ENCODE assay signal across 16 cellular contexts in the genomic region with DNA sequence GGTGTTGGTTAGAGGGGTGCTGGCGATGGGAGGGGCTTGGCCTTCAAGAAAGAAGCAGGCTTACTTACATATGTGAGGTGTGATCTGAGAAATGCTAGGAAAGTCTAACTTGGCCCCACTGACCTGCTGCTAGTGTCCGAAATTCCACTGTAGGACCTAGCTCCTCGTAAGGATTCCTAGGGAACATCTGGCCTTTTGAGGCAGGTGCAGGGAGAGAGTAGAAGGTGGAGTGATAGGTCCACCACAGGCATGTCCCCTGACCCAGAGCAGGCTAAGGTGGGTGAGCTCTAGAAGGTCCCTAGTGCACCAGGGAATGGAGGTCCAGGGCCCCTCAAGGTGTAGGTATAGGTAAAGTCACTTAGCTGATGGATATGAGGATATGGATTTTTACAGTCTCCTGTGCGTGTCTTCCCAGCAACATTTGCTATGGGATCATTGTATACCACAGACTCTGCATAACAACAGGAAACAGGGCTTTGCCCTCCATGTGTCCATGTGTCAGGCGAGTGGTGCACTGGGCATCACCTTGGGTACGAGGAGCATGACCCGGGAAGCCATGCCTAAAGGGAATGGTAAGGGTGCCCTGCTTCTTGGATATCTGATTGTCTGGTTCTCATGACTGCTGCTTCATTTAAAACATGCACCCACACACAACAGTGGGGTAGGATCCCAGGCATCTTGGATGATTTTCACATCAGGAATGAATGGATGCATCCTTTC. TPM values are rescaled to one million over a fixed set of nuclear protein-coding genes. Genes with fewer than 3 reads are reported as not detected.
DNase-seq lines count a peak whose midpoint lies in the region; ATAC-seq and TF ChIP-seq lines count a peak whose summit lies in the region.
"Had no signal": no experiment of that assay in that cellular context is flagged by ENCODE, and none has a peak within 500 bp of the region (broad histone marks: within the 10 kb centered on the region; RNA-seq: fewer than 3 reads in every experiment).

No MANE protein-coding gene starts in this region.

- no peaks in the 10 kb centered on the region for H3K4me1 ChIP-seq in vagina
- H3K4me1 ChIP-seq: BLaER1 treated with 17β-estradiol and CSF1 and Interleukin-3, amounts not matched to agents 10 nM and 100 nM had no signal

- no peak for ATAC-seq in activated CD8-positive, alpha-beta memory T cell treated with anti-CD3 and anti-CD28 coated beads, Interleukin-2, amount 10 ng/mL, durations not matched to agents 7 days and 5 days
- no peak for ATAC-seq in left lobe of liver
- no peak for ATAC-seq in stimulated activated effector memory CD8-positive, alpha-beta T cell treated with anti-CD3 and anti-CD28 coated beads, Interleukin-12 subunit alpha, Interleukin-12 subunit beta, amount 100 ng/mL, for 72 hours
- no peak for ATAC-seq in activated T-cell treated with anti-CD3 and anti-CD28 coated beads, Interleukin-2, amount 50 U/mL, for 4 hours
- ATAC-seq: CD8-positive, alpha-beta T cell had no signal

- no peaks in the 10 kb centered on the region for H3K36me3 Mint-ChIP-seq in activated CD8-positive, alpha-beta memory T cell treated with anti-CD3 and anti-CD28 coated beads, Interleukin-2, amount 10 ng/mL, durations not matched to agents 7 days and 5 days
- H3K36me3 Mint-ChIP-seq in stimulated activated effector memory CD8-positive, alpha-beta T cell treated with anti-CD3 and anti-CD28 coated beads, Interleukin-12 subunit alpha, Interleukin-12 subunit beta, amount 100 ng/mL, for 72 hours = no peaks in the 10 kb centered on the region
- peaks cover 5% of the 10 kb centered on the region for H3K36me3 Mint-ChIP-seq in activated T-cell treated with anti-CD3 and anti-CD28 coated beads, Interleukin-2, amount 50 U/mL, for 4 hours (ENCODE audit: insufficient read depth)

- no peak for TF ChIP-seq POLR2A in vagina (IDR thresholded peaks at IDR 0.05)

- no peaks in the 10 kb centered on the region for H3K9me3 Mint-ChIP-seq in activated CD8-positive, alpha-beta memory T cell treated with anti-CD3 and anti-CD28 coated beads, Interleukin-2, amount 10 ng/mL, durations not matched to agents 7 days and 5 days (ENCODE audit: low read depth)
- H3K9me3 Mint-ChIP-seq in stimulated activated effector memory CD8-positive, alpha-beta T cell treated with anti-CD3 and anti-CD28 coated beads, Interleukin-12 subunit alpha, Interleukin-12 subunit beta, amount 100 ng/mL, for 72 hours = no peaks in the 10 kb centered on the region
- H3K9me3 Mint-ChIP-seq in activated T-cell treated with anti-CD3 and anti-CD28 coated beads, Interleukin-2, amount 50 U/mL, for 4 hours = no peaks in the 10 kb centered on the region
- H3K9me3 Mint-ChIP-seq: CD8-positive, alpha-beta T cell had no signal

- H3K27ac ChIP-seq in vagina = no peak overlapping the region
- H3K27ac ChIP-seq: 22Rv1; BLaER1 treated with 17β-estradiol and CSF1 and Interleukin-3, amounts not matched to agents 10 nM and 100 nM had no signal

- H3K4me3 Mint-ChIP-seq in activated CD8-positive, alpha-beta memory T cell treated with anti-CD3 and anti-CD28 coated beads, Interleukin-2, amount 10 ng/mL, durations not matched to agents 7 days and 5 days = no peak overlapping the region
- no peak overlapping the region for H3K4me3 Mint-ChIP-seq in stimulated activated effector memory CD8-positive, alpha-beta T cell treated with anti-CD3 and anti-CD28 coated beads, Interleukin-12 subunit alpha, Interleukin-12 subunit beta, amount 100 ng/mL, for 72 hours
- H3K4me3 Mint-ChIP-seq in activated T-cell treated with anti-CD3 and anti-CD28 coated beads, Interleukin-2, amount 50 U/mL, for 4 hours = no peak overlapping the region
- H3K4me3 Mint-ChIP-seq: B cell; CD8-positive, alpha-beta T cell; H9 had no signal

- CTCF ChIA-PET in activated CD8-positive, alpha-beta memory T cell treated with anti-CD3 and anti-CD28 coated beads, Interleukin-2, amount 10 ng/mL, durations not matched to agents 7 days and 5 days (lab: Charles Lee) = no interaction called here

- no peaks in the 10 kb centered on the region for H3K27me3 ChIP-seq in vagina
- H3K27me3 ChIP-seq: BLaER1 treated with 17β-estradiol and CSF1 and Interleukin-3, amounts not matched to agents 10 nM and 100 nM had no signal

- no peak overlapping the region for H3K27ac Mint-ChIP-seq in activated CD8-positive, alpha-beta memory T cell treated with anti-CD3 and anti-CD28 coated beads, Interleukin-2, amount 10 ng/mL, durations not matched to agents 7 days and 5 days
- H3K27ac Mint-ChIP-seq in stimulated activated effector memory CD8-positive, alpha-beta T cell treated with anti-CD3 and anti-CD28 coated beads, Interleukin-12 subunit alpha, Interleukin-12 subunit beta, amount 100 ng/mL, for 72 hours = peak overlapping the region; percentile 4
- H3K27ac Mint-ChIP-seq: B cell; CD8-positive, alpha-beta T cell; H9 had no signal

- H3K9me3 ChIP-seq in vagina = no peaks in the 10 kb centered on the region

- intact Hi-C loops in vagina (cut with DNase I) = loop anchor here (2.0 kb wide), 1 partner anchor 16 kb away; no protein-coding TSS in a partner anchor

- H3K27me3 Mint-ChIP-seq in activated CD8-positive, alpha-beta memory T cell treated with anti-CD3 and anti-CD28 coated beads, Interleukin-2, amount 10 ng/mL, durations not matched to agents 7 days and 5 days = no peaks in the 10 kb centered on the region
- H3K27me3 Mint-ChIP-seq in activated T-cell treated with anti-CD3 and anti-CD28 coated beads, Interleukin-2, amount 50 U/mL, for 4 hours (ENCODE audit: low read depth) = no peaks in the 10 kb centered on the region

- TF ChIP-seq CTCF in vagina (IDR thresholded peaks at IDR 0.05) = no peak

- H3K4me3 ChIP-seq in vagina = no peak overlapping the region
- H3K4me3 ChIP-seq: BLaER1 treated with 17β-estradiol and CSF1 and Interleukin-3, amounts not matched to agents 10 nM and 100 nM had no signal

- DNase-seq in activated CD8-positive, alpha-beta memory T cell treated with anti-CD3 and anti-CD28 coated beads, Interleukin-2, amount 10 ng/mL, durations not matched to agents 7 days and 5 days = peak; percentile 28
- DNase-seq in activated CD8-positive, alpha-beta memory T cell treated with anti-CD3 and anti-CD28 coated beads, Interleukin-2, amount 50 U/mL, for 48 hours = no peak
- DNase-seq in left lobe of liver (ENCODE audit: low spot score) (peak; percentile 35), vagina (ENCODE audit: extremely low spot score in 2 of 2) (peak; percentile 74 to 82), DMS153 treated with DMSO at 0.1 percent for 48 hours (lab: John Stamatoyannopoulos, UW; ENCODE audit: unreplicated experiment) (no peak), EL (no peak)
- peak in 1 of 2 donors; percentile 33 for DNase-seq in stimulated activated effector memory CD8-positive, alpha-beta T cell treated with anti-CD3 and anti-CD28 coated beads, Interleukin-12 subunit alpha, Interleukin-12 subunit beta, amount 100 ng/mL, for 72 hours (ENCODE audit: low spot score in 2 of 2)
- DNase-seq in activated T-cell treated with anti-CD3 and anti-CD28 coated beads, Interleukin-2, amount 50 U/mL, for 4 hours = no peak
- DNase-seq: Calu3; CD8-positive, alpha-beta T cell; DMS53; DND-41; H9 had no signal

- peaks cover 3% of the 10 kb centered on the region for H3K4me1 Mint-ChIP-seq in activated CD8-positive, alpha-beta memory T cell treated with anti-CD3 and anti-CD28 coated beads, Interleukin-2, amount 10 ng/mL, durations not matched to agents 7 days and 5 days
- H3K4me1 Mint-ChIP-seq in stimulated activated effector memory CD8-positive, alpha-beta T cell treated with anti-CD3 and anti-CD28 coated beads, Interleukin-12 subunit alpha, Interleukin-12 subunit beta, amount 100 ng/mL, for 72 hours = no peaks in the 10 kb centered on the region
- no peaks in the 10 kb centered on the region for H3K4me1 Mint-ChIP-seq in activated T-cell treated with anti-CD3 and anti-CD28 coated beads, Interleukin-2, amount 50 U/mL, for 4 hours (ENCODE audit: low read depth)
- H3K4me1 Mint-ChIP-seq: B cell, H9 had no signal

- H3K36me3 ChIP-seq in vagina = no peaks in the 10 kb centered on the region

RNA-seq across cellular contexts. Expression of gene POMGNT2, which starts 32.6 kb away (rescaled TPM):
- 1 to 10 TPM; 6.9 to 9.0 TPM for total RNA-seq in activated CD8-positive, alpha-beta memory T cell treated with anti-CD3 and anti-CD28 coated beads, Interleukin-2, amount 10 ng/mL, durations not matched to agents 7 days and 5 days
- 5.2 TPM for total RNA-seq in left lobe of liver
- 26.8 TPM for total RNA-seq in vagina
- 10 to 100 TPM in 2 of 3 donors, 1 to 10 TPM in 1; 10.0 to 10.6 (median 10.4) TPM for total RNA-seq in activated T-cell treated with anti-CD3 and anti-CD28 coated beads, Interleukin-2, amount 50 U/mL, for 4 hours

Comparison
In these comparisons a context has a peak if more than half of its experiments do, and no peak if none do; other contexts are left out.
1. DNase-seq: peak in activated CD8-positive, alpha-beta memory T cell treated with anti-CD3 and anti-CD28 coated beads, Interleukin-2, amount 10 ng/mL, durations not matched to agents 7 days and 5 days (single experiment), left lobe of liver (single experiment) and vagina (2 of 2); none in activated CD8-positive, alpha-beta memory T cell treated with anti-CD3 and anti-CD28 coated beads, Interleukin-2, amount 50 U/mL, for 48 hours (single experiment), DMS153 treated with DMSO at 0.1 percent for 48 hours (single experiment), EL (single experiment) and activated T-cell treated with anti-CD3 and anti-CD28 coated beads, Interleukin-2, amount 50 U/mL, for 4 hours (single experiment).